ENCODE assay signal across 8 cellular contexts in genomic region chr22:40922484-40923303, GRCh38. TPM values are rescaled to one million over a fixed set of nuclear protein-coding genes. Genes with fewer than 3 reads are reported as not detected.
DNase-seq lines count a peak whose midpoint lies in the region; ATAC-seq and TF ChIP-seq lines count a peak whose summit lies in the region.

No MANE protein-coding gene starts in this region.

- peaks cover 37% of the 10 kb centered on the region for H3K36me3 Mint-ChIP-seq in WTC11

- POLR2A ChIA-PET in WTC11 (lab: Charles Lee), result interaction anchor here (0.6 to 1.0 kb wide), 3 partner anchors 29 to 199 kb away, joined by 3 to 4 read pairs (median 3); partner anchors contain the start of gene RBX1

- no peaks in the 10 kb centered on the region for H3K9me3 Mint-ChIP-seq in WTC11

- CTCF ChIA-PET in WTC11 (lab: Charles Lee), result interaction anchor here (0.5 to 4.9 kb wide), 53 partner anchors 8 to 530 kb away, joined by 3 to 87 read pairs (median 4); partner anchors contain the start of genes EP300, RBX1, ST13 and TEF

- H3K27ac Mint-ChIP-seq in WTC11, result no peak overlapping the region; the same call in 1 of the 2 replicates

- peak; percentile 29 for DNase-seq in AG09309 (ENCODE audit: low read depth)
- DNase-seq in GM03348 (ENCODE audit: low spot score), result peak; percentile 69
- peak; percentile 68 for DNase-seq in NCI-H1694 (lab: John Stamatoyannopoulos, UW)
- DNase-seq in WTC11 (ENCODE audit: low spot score), result no peak
- peak; percentile 59 for DNase-seq in fibroblast of the conjunctiva (ENCODE audit: low read depth)
- peak; percentile 24 for DNase-seq in non-pigmented ciliary epithelial cell (ENCODE audit: low read depth)
- DNase-seq in NK-92 treated with Interleukin-12 subunit alpha and Interleukin-12 subunit beta, amount 100 ng/mL, for 24 hours (lab: John Stamatoyannopoulos, UW), result no peak

- no peak overlapping the region for H3K4me3 ChIP-seq in AG09309 (ENCODE audit: control insufficient read depth, low read depth, low read length)

- no peak overlapping the region for H3K4me3 Mint-ChIP-seq in WTC11

- no peak for ATAC-seq in WTC11
- no peak for ATAC-seq in HG03521 (IDR thresholded peaks at IDR 0.05; ENCODE audit: unreplicated experiment)

- H3K27me3 Mint-ChIP-seq in WTC11 (ENCODE audit: low read depth), result no peaks in the 10 kb centered on the region

- TF ChIP-seq CTCF in AG09309 (IDR thresholded peaks at IDR 0.05; ENCODE audit: control insufficient read depth, insufficient read depth, low read depth, low read length, missing control alignments) (peak; percentile 55), WTC11 (IDR thresholded peaks at IDR 0.05) (peak; percentile 59)

- H3K4me1 Mint-ChIP-seq in WTC11, result no peaks in the 10 kb centered on the region

TF ChIP-seq in WTC11, 78 proteins besides CTCF, POLR2A, EP300 and RAD21:
- TF ChIP-seq E2F5 (CRISPR knock-in tag; IDR thresholded peaks at IDR 0.05) (no peak), ZNF425 (CRISPR knock-in tag; conservative IDR thresholded peaks at IDR 0.05) (no peak), PREB (CRISPR knock-in tag; IDR thresholded peaks at IDR 0.05; ENCODE audit: borderline replicate concordance) (no peak), ERG (CRISPR knock-in tag; IDR thresholded peaks at IDR 0.05) (no peak), E2F4 (CRISPR knock-in tag; IDR thresholded peaks at IDR 0.05; ENCODE audit: borderline replicate concordance, low read depth) (no peak), NFE2L1 (CRISPR knock-in tag; IDR thresholded peaks at IDR 0.05) (no peak), ZNF121 (CRISPR knock-in tag; IDR thresholded peaks at IDR 0.05) (peak; percentile 92; the same call in 1 of the 2 replicates)
TF ChIP-seq in WTC11: peak in this region for 1.

RNA-seq across cellular contexts. Expression of gene RBX1, which starts 28.5 kb away (rescaled TPM):
- total RNA-seq in WTC11 (2021), result 68.2 to 70.8 TPM (median 70.3 TPM) in 3 replicates

Comparison
In these comparisons a context has a peak if more than half of its experiments do, and no peak if none do; other contexts are left out.
1. DNase-seq: peak in AG09309 (single experiment), GM03348 (single experiment), NCI-H1694 (single experiment), fibroblast of the conjunctiva (single experiment) and non-pigmented ciliary epithelial cell (single experiment); none in WTC11 (single experiment) and NK-92 treated with Interleukin-12 subunit alpha and Interleukin-12 subunit beta, amount 100 ng/mL, for 24 hours (single experiment).